Comparison of ENCODE assay signal across 18 cellular contexts in genomic region chr5:141250576-141250975, GRCh38. TPM values are rescaled to one million over a fixed set of nuclear protein-coding genes. Genes with fewer than 3 reads are reported as not detected.
DNase-seq lines count a peak whose midpoint lies in the region; TF ChIP-seq lines count a peak whose summit lies in the region.
"Had no signal": no experiment of that assay in that cellular context is flagged by ENCODE, and none has a peak within 500 bp of the region (broad histone marks: within the 10 kb centered on the region; RNA-seq: fewer than 3 reads in every experiment).

No MANE protein-coding gene starts in this region.

- peaks cover 75% of the 10 kb centered on the region for H3K9me3 Mint-ChIP-seq in neural progenitor cell

- H3K4me3 Mint-ChIP-seq in neural progenitor cell, result no peak overlapping the region
- H3K4me3 Mint-ChIP-seq: B cell; CD4-positive, alpha-beta T cell had no signal

- no peak overlapping the region for H3K27ac Mint-ChIP-seq in neural progenitor cell
- H3K27ac Mint-ChIP-seq: B cell; CD4-positive, alpha-beta T cell had no signal

- DNase-seq in NCI-H748 (lab: John Stamatoyannopoulos, UW; ENCODE audit: unreplicated experiment), result peak; percentile 18
- no peak for DNase-seq in NCI-H748 treated with DMSO at 0.1 percent for 48 hours (lab: John Stamatoyannopoulos, UW)
- DNase-seq in NAMALWA (ENCODE audit: low spot score), result peak; percentile 60
- DNase-seq in neural progenitor cell (ENCODE audit: low spot score), result peak; percentile 21
- DNase-seq in NCI-H2196 treated with DMSO at 0.1 percent for 48 hours (lab: John Stamatoyannopoulos, UW; ENCODE audit: unreplicated experiment), result no peak
- DNase-seq in esophagus squamous epithelium (lab: John Stamatoyannopoulos, UW), result no peak
- DNase-seq in G401 (ENCODE audit: low spot score), result no peak
- DNase-seq: C1 segment of cervical spinal cord; Calu3; CD4-positive, alpha-beta T cell; DMS153; DMS79 treated with DMSO at 0.1 percent for 48 hours; EL; GDM1 had no signal

- TF ChIP-seq POLR2A in esophagus squamous epithelium (IDR thresholded peaks at IDR 0.05), result no peak

- no peaks in the 10 kb centered on the region for H3F3A ChIP-seq in neural progenitor cell (ENCODE audit: low read depth)

- no peak overlapping the region for H2AFZ ChIP-seq in neural progenitor cell (replicated peaks)

- H3K4me2 ChIP-seq in neural progenitor cell, result no peak overlapping the region

- peaks cover 18% of the 10 kb centered on the region for H3K36me3 Mint-ChIP-seq in neural progenitor cell

- H3K36me3 ChIP-seq in neural progenitor cell (peaks cover 18% of the 10 kb centered on the region), esophagus squamous epithelium (no peaks in the 10 kb centered on the region)
- H3K36me3 ChIP-seq: HAP-1 had no signal

- no peak overlapping the region for H3K27ac ChIP-seq in VCaP
- H3K27ac ChIP-seq in neural progenitor cell, result no peak overlapping the region
- H3K27ac ChIP-seq in esophagus squamous epithelium, result no peak overlapping the region

- intact Hi-C loops in esophagus squamous epithelium (cut with DNase I), result no loop called here

- TF ChIP-seq CTCF in VCaP (conservative IDR thresholded peaks at IDR 0.05), result peak; percentile 42
- TF ChIP-seq CTCF in neural progenitor cell (IDR thresholded peaks at IDR 0.05), result no peak
- no peak for TF ChIP-seq CTCF in esophagus squamous epithelium (IDR thresholded peaks at IDR 0.05)

- in situ Hi-C loops in G401 (cut with HindIII; ENCODE audit: low sequenced_read_pairs), result no loop called here

- peaks cover 10% of the 10 kb centered on the region for H3K4me1 Mint-ChIP-seq in neural progenitor cell
- H3K4me1 Mint-ChIP-seq: B cell had no signal

- H3K27me3 ChIP-seq in neural progenitor cell (no peaks in the 10 kb centered on the region), esophagus squamous epithelium (no peaks in the 10 kb centered on the region)

- H3K4me1 ChIP-seq in neural progenitor cell, result no peaks in the 10 kb centered on the region
- H3K4me1 ChIP-seq in esophagus squamous epithelium, result no peaks in the 10 kb centered on the region
- H3K4me1 ChIP-seq: HAP-1 had no signal

- H4K20me1 ChIP-seq in neural progenitor cell (ENCODE audit: low read depth), result no peaks in the 10 kb centered on the region

- peaks cover 2% of the 10 kb centered on the region for H3K27me3 Mint-ChIP-seq in neural progenitor cell (ENCODE audit: insufficient read depth, low read depth)
- H3K27me3 Mint-ChIP-seq: B cell had no signal

- H3K9ac ChIP-seq in neural progenitor cell, result no peak overlapping the region

- H3K9me3 ChIP-seq in neural progenitor cell (ENCODE audit: low read depth), result peaks cover 29% of the 10 kb centered on the region
- peaks cover 0 to 100% (median 87%) of the 10 kb centered on the region in 3 donors for H3K9me3 ChIP-seq in esophagus squamous epithelium
- H3K9me3 ChIP-seq: HAP-1 had no signal

- H3K4me3 ChIP-seq in neural progenitor cell (no peak overlapping the region), esophagus squamous epithelium (no peak overlapping the region)
- H3K4me3 ChIP-seq: HAP-1 had no signal

- no peaks in the 10 kb centered on the region for H3K79me2 ChIP-seq in neural progenitor cell (ENCODE audit: low read depth)

RNA-seq across cellular contexts. Expression of gene PCDHB15, which starts 5.4 kb away (rescaled TPM):
- total RNA-seq in neural progenitor cell (ENCODE audit: low replicate concordance) (7.8 and 9.4 TPM in 2 replicates), esophagus squamous epithelium (1 to 10 TPM in 2 of 4 donors, under 1 TPM in 2; 0.09 to 1.3 (median 1.0) TPM)
- total RNA-seq in G401 (2014; rRNA removed; shearing (Covaris generic)), result not detected in 2 replicates
- total RNA-seq: B cell; CD4-positive, alpha-beta T cell had no signal

RNA-seq across cellular contexts. Expression of gene PCDHB14, which starts 27.4 kb away (rescaled TPM):
- total RNA-seq in neural progenitor cell (ENCODE audit: low replicate concordance) (7.2 and 7.4 TPM in 2 replicates), esophagus squamous epithelium (1 to 10 TPM; 1.5 to 2.9 (median 2.4) TPM)
- 0.27 and 0.55 TPM in 2 replicates for total RNA-seq in G401 (2014; rRNA removed; shearing (Covaris generic))
- total RNA-seq: B cell; CD4-positive, alpha-beta T cell had no signal

RNA-seq across cellular contexts. Expression of gene PCDHB13, which starts 36.9 kb away (rescaled TPM):
- 2.4 and 3.0 TPM in 2 replicates for total RNA-seq in neural progenitor cell (ENCODE audit: low replicate concordance)
- total RNA-seq in esophagus squamous epithelium, result 1 to 10 TPM; 2.0 to 2.7 (median 2.3) TPM
- not detected in 2 replicates for total RNA-seq in G401 (2014; rRNA removed; shearing (Covaris generic))
- total RNA-seq: B cell; CD4-positive, alpha-beta T cell had no signal

RNA-seq across cellular contexts. Expression of gene PCDHB12, which starts 42.1 kb away (rescaled TPM):
- total RNA-seq in neural progenitor cell (ENCODE audit: low replicate concordance), result 3.0 and 3.8 TPM in 2 replicates
- total RNA-seq in esophagus squamous epithelium, result 1 to 10 TPM in 3 of 4 donors, under 1 TPM in 1; 0.22 to 2.6 (median 1.6) TPM
- total RNA-seq in G401 (2014; rRNA removed; shearing (Covaris generic)), result not detected in 2 replicates
- total RNA-seq: B cell; CD4-positive, alpha-beta T cell; HT1080 had no signal

RNA-seq across cellular contexts. Expression of gene PCDHB11, which starts 51.1 kb away (rescaled TPM):
- total RNA-seq in neural progenitor cell (ENCODE audit: low replicate concordance) (3.8 and 4.0 TPM in 2 replicates), esophagus squamous epithelium (1 to 10 TPM in 1 of 4 donors, under 1 TPM in 3; 0.26 to 2.1 (median 0.49) TPM)
- 0.10 and 1.4 TPM in 2 replicates for total RNA-seq in G401 (2014; rRNA removed; shearing (Covaris generic))
- total RNA-seq: B cell; CD4-positive, alpha-beta T cell; HT1080 had no signal

Comparison
In these comparisons a context has a peak if more than half of its experiments do, and no peak if none do; other contexts are left out.
1. DNase-seq: peak in NCI-H748 (single experiment), NAMALWA (single experiment) and neural progenitor cell (single experiment); none in NCI-H748 treated with DMSO at 0.1 percent for 48 hours (single experiment), NCI-H2196 treated with DMSO at 0.1 percent for 48 hours (single experiment), esophagus squamous epithelium (single experiment) and G401 (single experiment).